Comparison of ENCODE assay signal across 8 cellular contexts in genomic region chr7:152462995-152463713, GRCh38. TPM values are rescaled to one million over a fixed set of nuclear protein-coding genes. Genes with fewer than 3 reads are reported as not detected.
DNase-seq lines count a peak whose midpoint lies in the region; ATAC-seq, FAIRE-seq and TF ChIP-seq lines count a peak whose summit lies in the region.

No MANE protein-coding gene starts in this region.

- H3K4me3 ChIP-seq in DND-41 (ENCODE audit: low read depth in 1 of 2, low read length in 2 of 2) (peak overlapping the region; percentile 70 to 78), mucosa of stomach (ENCODE audit: low read length) (peak overlapping the region; percentile 70), aorta (ENCODE audit: low read length in 2 of 2) (peak overlapping the region; percentile 63 to 75)

- peak overlapping the region; percentile 80 for H3K9ac ChIP-seq in DND-41 (ENCODE audit: low read depth, low read length)
- H3K9ac ChIP-seq in mucosa of stomach (ENCODE audit: low read length), result peak overlapping the region; percentile 92

- H3K27me3 ChIP-seq in DND-41 (ENCODE audit: insufficient read depth, low read length, poor library complexity) (no peaks in the 10 kb centered on the region), mucosa of stomach (ENCODE audit: control insufficient read depth, insufficient read depth, low read length) (no peaks in the 10 kb centered on the region), aorta (ENCODE audit: control insufficient read depth in 1 of 2, insufficient read depth in 2 of 2, low read length in 1 of 2) (no peaks in the 10 kb centered on the region)

- ATAC-seq in DND-41 (ENCODE audit: insufficient read depth, low read depth) (peak; percentile 20), GM19397 (IDR thresholded peaks at IDR 0.05; ENCODE audit: unreplicated experiment) (peak; percentile 12), HG03439 (IDR thresholded peaks at IDR 0.05; ENCODE audit: unreplicated experiment) (peak; percentile 52), aorta (ENCODE audit: low FRiP score) (peak; percentile 45)

- H3K27ac ChIP-seq in DND-41 (ENCODE audit: low read length) (peak overlapping the region; percentile 79), aorta (ENCODE audit: low read depth in 1 of 2, low read length in 2 of 2) (peak overlapping the region; percentile 86 to 94)

- H3K79me2 ChIP-seq in DND-41 (ENCODE audit: insufficient read depth, low read length), result peaks cover 7% of the 10 kb centered on the region

- TF ChIP-seq CTCF in DND-41 (IDR thresholded peaks at IDR 0.05; ENCODE audit: borderline replicate concordance, extremely low read depth, low read length, poor library complexity, severe bottlenecking), result no peak

- no peaks in the 10 kb centered on the region for H4K20me1 ChIP-seq in DND-41 (ENCODE audit: insufficient read depth, low read length)

- intact Hi-C loops in aorta (cut with DNase I), result loop anchor here (2.0 to 10.0 kb wide), 3 partner anchors 26 to 214 kb away; partner anchors contain the start of genes KMT2C (in 1 of the 2) and XRCC2 (in 1 of the 2)

- FAIRE-seq in endometrium (lab: Jason Lieb, UNC), result peak; percentile 48

- H3K4me2 ChIP-seq in DND-41 (ENCODE audit: insufficient read depth, low read length), result peak overlapping the region; percentile 82

- 0 to 1% methylated on average over 27 to 30 of the region's 30 CpGs for whole genome bisulfite sequencing in aorta, 2 donors

- no peaks in the 10 kb centered on the region; the same call in 1 of the 2 replicates for H3K36me3 ChIP-seq in DND-41 (ENCODE audit: insufficient read depth, low read length)
- no peaks in the 10 kb centered on the region for H3K36me3 ChIP-seq in mucosa of stomach (ENCODE audit: control insufficient read depth, insufficient read depth, low read length)
- H3K36me3 ChIP-seq in aorta (ENCODE audit: control insufficient read depth in 1 of 2, insufficient read depth in 2 of 2, low read length in 1 of 2), result no peaks in the 10 kb centered on the region

- peak overlapping the region; percentile 90 for H2AFZ ChIP-seq in DND-41 (ENCODE audit: low read depth, low read length)

- H3K9me3 ChIP-seq in DND-41 (ENCODE audit: insufficient read depth, low read length, severe bottlenecking), result no peaks in the 10 kb centered on the region
- no peaks in the 10 kb centered on the region for H3K9me3 ChIP-seq in mucosa of stomach (ENCODE audit: control insufficient read depth, low read length)
- H3K9me3 ChIP-seq in aorta (ENCODE audit: control insufficient read depth, low read length), result no peaks in the 10 kb centered on the region

- H3K4me1 ChIP-seq in DND-41 (ENCODE audit: insufficient read depth, low read length) (peaks cover 18% of the 10 kb centered on the region), mucosa of stomach (ENCODE audit: control insufficient read depth, insufficient read depth, low read length) (no peaks in the 10 kb centered on the region), aorta (ENCODE audit: control insufficient read depth in 1 of 2, insufficient read depth in 2 of 2, low read length in 2 of 2) (no peaks in the 10 kb centered on the region)

- no peak for DNase-seq in DND-41
- DNase-seq in RKO (ENCODE audit: low spot score), result peak; percentile 74
- DNase-seq in aorta, result no peak
- no peak for DNase-seq in NCI-H1694 (lab: John Stamatoyannopoulos, UW)

RNA-seq across cellular contexts. Expression of gene KMT2C, which starts 27.4 kb away (rescaled TPM):
- 100 to 1,000 TPM; 104 to 123 TPM for total RNA-seq in aorta
- 1 to 10 TPM; 5.8 to 8.9 TPM for polyA plus RNA-seq in aorta
